Comparison of ENCODE assay signal across 8 cellular contexts in the genomic region with DNA sequence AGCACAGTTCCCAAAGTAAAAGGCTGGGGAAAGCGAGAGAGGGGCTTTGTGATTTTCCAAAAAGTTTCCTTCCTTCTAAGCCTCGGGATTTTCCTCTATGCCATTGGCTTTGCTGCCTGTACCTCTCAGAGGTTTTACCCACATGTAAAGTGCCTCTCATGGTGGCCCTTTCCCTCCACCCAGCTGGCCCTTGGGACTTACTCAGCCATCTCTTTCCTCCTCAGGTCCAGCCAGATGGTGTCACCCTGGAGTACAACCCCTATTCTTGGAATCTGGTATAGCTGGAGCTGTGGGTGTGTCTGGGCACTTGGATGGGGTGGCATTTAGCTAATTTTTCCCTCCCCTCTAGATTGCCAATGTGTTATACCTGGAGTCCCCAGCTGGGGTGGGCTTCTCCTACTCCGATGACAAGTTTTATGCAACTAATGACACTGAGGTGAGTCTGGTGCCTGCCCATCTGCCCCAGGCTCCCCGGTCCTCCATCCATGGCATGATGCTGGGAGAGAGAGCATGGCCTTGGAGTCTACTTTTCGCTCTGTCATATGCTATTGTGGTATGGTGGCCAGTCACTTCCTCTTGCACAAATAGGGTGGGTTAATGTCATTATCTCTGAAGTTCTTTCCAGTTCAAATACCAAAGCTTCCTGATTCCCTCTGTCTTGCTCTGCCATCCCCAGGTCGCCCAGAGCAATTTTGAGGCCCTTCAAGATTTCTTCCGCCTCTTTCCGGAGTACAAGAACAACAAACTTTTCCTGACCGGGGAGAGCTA. TPM values are rescaled to one million over a fixed set of nuclear protein-coding genes. Genes with fewer than 3 reads are reported as not detected.
DNase-seq lines count a peak whose midpoint lies in the region; ATAC-seq, FAIRE-seq and TF ChIP-seq lines count a peak whose summit lies in the region.

No MANE protein-coding gene starts in this region.

- ATAC-seq in activated CD8-positive, alpha-beta T cell treated with anti-CD3 and anti-CD28 coated beads, Interleukin-2, amount 10 ng/mL, durations not matched to agents 7 days and 5 days = no peak

- H3K4me1 Mint-ChIP-seq in activated CD8-positive, alpha-beta T cell treated with anti-CD3 and anti-CD28 coated beads, Interleukin-2, amount 10 ng/mL, durations not matched to agents 7 days and 5 days (ENCODE audit: low read depth) = peaks cover 41% of the 10 kb centered on the region

- H3K4me3 ChIP-seq in HUES6 (ENCODE audit: low read depth, low read length) (peak overlapping the region; percentile 83), hepatocyte (peak overlapping the region; percentile 26), small intestine (ENCODE audit: low read depth in 1 of 2, low read length in 2 of 2) (peak overlapping the region; percentile 81 to 90)

- H2AFZ ChIP-seq in hepatocyte = no peak overlapping the region

- H3K27me3 Mint-ChIP-seq in activated CD8-positive, alpha-beta T cell treated with anti-CD3 and anti-CD28 coated beads, Interleukin-2, amount 10 ng/mL, durations not matched to agents 7 days and 5 days (ENCODE audit: low read depth) = no peaks in the 10 kb centered on the region

- H3K4me3 Mint-ChIP-seq in activated CD8-positive, alpha-beta T cell treated with anti-CD3 and anti-CD28 coated beads, Interleukin-2, amount 10 ng/mL, durations not matched to agents 7 days and 5 days = peak overlapping the region; percentile 87

- H3K36me3 ChIP-seq in HUES6 (ENCODE audit: control insufficient read depth, insufficient read depth, low read length) (peaks cover 41% of the 10 kb centered on the region), hepatocyte (replicated peaks; ENCODE audit: insufficient read depth, low read depth) (no peaks in the 10 kb centered on the region), small intestine (ENCODE audit: control insufficient read depth in 2 of 2, insufficient read depth in 2 of 2, low read length in 2 of 2) (peaks cover 2 to 11% of the 10 kb centered on the region in 2 donors)

- H3K9me2 ChIP-seq in hepatocyte (replicated peaks; ENCODE audit: insufficient read depth) = no peaks in the 10 kb centered on the region

- H3K4me1 ChIP-seq in HUES6 (ENCODE audit: control insufficient read depth, insufficient read depth, low read length) = no peaks in the 10 kb centered on the region
- H3K4me1 ChIP-seq in hepatocyte (ENCODE audit: insufficient read depth) = peaks cover 8% of the 10 kb centered on the region
- peaks cover 0 to 6% of the 10 kb centered on the region in 2 donors for H3K4me1 ChIP-seq in small intestine (ENCODE audit: control insufficient read depth in 2 of 2, insufficient read depth in 1 of 2, low read depth in 1 of 2, low read length in 1 of 2)

- H3K27ac ChIP-seq in HUES6 (ENCODE audit: low read depth, low read length) = no peak overlapping the region
- peak overlapping the region; percentile 86 for H3K27ac ChIP-seq in hepatocyte
- peak overlapping the region; percentile 12 to 39 for H3K27ac ChIP-seq in small intestine (ENCODE audit: low read depth in 1 of 2, low read length in 1 of 2)

- CTCF ChIA-PET in activated CD8-positive, alpha-beta T cell treated with anti-CD3 and anti-CD28 coated beads, Interleukin-2, amount 10 ng/mL, durations not matched to agents 7 days and 5 days (lab: Charles Lee) = interaction anchor here (1.4 to 2.0 kb wide), 2 partner anchors 68 to 78 kb away, joined by 7 to 10 read pairs; no protein-coding TSS in a partner anchor

- DNase-seq in CD1c-positive myeloid dendritic cell (ENCODE audit: extremely low spot score) (peak; percentile 10), hepatocyte (ENCODE audit: low spot score) (peak; percentile 51), small intestine (peak; percentile 49), NCI-H2029 treated with DMSO at 0.1 percent for 48 hours (lab: John Stamatoyannopoulos, UW) (no peak), GM13976 (ENCODE audit: low spot score) (no peak), middle frontal gyrus (ENCODE audit: extremely low spot score, low spot score) (no peak)
- no peak for DNase-seq in activated CD8-positive, alpha-beta T cell treated with anti-CD3 and anti-CD28 coated beads, Interleukin-2, amount 10 ng/mL, durations not matched to agents 7 days and 5 days

- 88% methylated on average over 9 of the region's 9 CpGs for WGBS in hepatocyte (ENCODE audit: low lambda C conversion rate, missing lambda C conversion rate)
- WGBS in small intestine, 3 donors = 76 to 81% (median 80%) methylated on average over 9 of the region's 9 CpGs

- H3K9me3 ChIP-seq in HUES6 (ENCODE audit: control insufficient read depth, insufficient read depth, low read depth, low read length) (no peaks in the 10 kb centered on the region), hepatocyte (ENCODE audit: low read depth) (no peaks in the 10 kb centered on the region), small intestine (ENCODE audit: control insufficient read depth, low read depth) (no peaks in the 10 kb centered on the region)

- peaks cover 2% of the 10 kb centered on the region for H3K36me3 Mint-ChIP-seq in activated CD8-positive, alpha-beta T cell treated with anti-CD3 and anti-CD28 coated beads, Interleukin-2, amount 10 ng/mL, durations not matched to agents 7 days and 5 days (ENCODE audit: low read depth)

- H3K79me2 ChIP-seq in hepatocyte = peaks cover 44% of the 10 kb centered on the region

- H3K27ac Mint-ChIP-seq in activated CD8-positive, alpha-beta T cell treated with anti-CD3 and anti-CD28 coated beads, Interleukin-2, amount 10 ng/mL, durations not matched to agents 7 days and 5 days = peak overlapping the region; percentile 82

- peaks cover 3% of the 10 kb centered on the region for H4K20me1 ChIP-seq in hepatocyte (ENCODE audit: insufficient read depth, poor library complexity, severe bottlenecking)

- no peaks in the 10 kb centered on the region for H3K27me3 ChIP-seq in HUES6 (ENCODE audit: control insufficient read depth, insufficient read depth, low read length)
- no peaks in the 10 kb centered on the region for H3K27me3 ChIP-seq in hepatocyte
- H3K27me3 ChIP-seq in small intestine (ENCODE audit: control insufficient read depth in 2 of 2, insufficient read depth in 2 of 2, low read length in 2 of 2) = no peaks in the 10 kb centered on the region

- no peaks in the 10 kb centered on the region for H3K9me3 Mint-ChIP-seq in activated CD8-positive, alpha-beta T cell treated with anti-CD3 and anti-CD28 coated beads, Interleukin-2, amount 10 ng/mL, durations not matched to agents 7 days and 5 days (ENCODE audit: insufficient read depth)

- H3K9ac ChIP-seq in HUES6 (ENCODE audit: low read length) = peak overlapping the region; percentile 75

- POLR2A ChIA-PET in activated CD8-positive, alpha-beta T cell treated with anti-CD3 and anti-CD28 coated beads, Interleukin-2, amount 10 ng/mL, durations not matched to agents 7 days and 5 days (lab: Charles Lee) = interaction anchor here (0.6 to 4.6 kb wide), 9 partner anchors 9 to 472 kb away, joined by 3 to 39 read pairs (median 4); partner anchors contain the start of genes DNTTIP1, PCIF1, WFDC3 and ZSWIM1

- no peak for FAIRE-seq in small intestine (lab: Jason Lieb, UNC)

- H3K4me2 ChIP-seq in hepatocyte = peak overlapping the region; percentile 92

- in situ Hi-C loops in GM13976 (cut with MboI; ENCODE audit: low sequenced_read_pairs, unreplicated experiment) = no loop called here

- TF ChIP-seq CTCF in hepatocyte (IDR thresholded peaks at IDR 0.05; ENCODE audit: poor library complexity) = no peak
- no peak for TF ChIP-seq CTCF in GM13976 (IDR thresholded peaks at IDR 0.05; ENCODE audit: borderline replicate concordance, control extremely low read depth, extremely low read depth, insufficient read depth, missing control alignments)

RNA-seq across cellular contexts. Expression of gene CTSA, which starts 1.1 kb away (rescaled TPM):
- 10 to 100 TPM; 63.4 to 64.1 TPM for total RNA-seq in activated CD8-positive, alpha-beta T cell treated with anti-CD3 and anti-CD28 coated beads, Interleukin-2, amount 10 ng/mL, durations not matched to agents 7 days and 5 days
- 401 and 425 TPM in 2 replicates for total RNA-seq in hepatocyte
- 716 and 724 TPM in 2 replicates for polyA plus RNA-seq in hepatocyte
- 100 to 1,000 TPM in 2 of 3 donors, 10 to 100 TPM in 1; 78.9 to 116 (median 114) TPM for polyA plus RNA-seq in small intestine

RNA-seq across cellular contexts. Expression of gene NEURL2, which starts 1.2 kb away (rescaled TPM):
- 1 to 10 TPM; 1.1 to 1.3 TPM for total RNA-seq in activated CD8-positive, alpha-beta T cell treated with anti-CD3 and anti-CD28 coated beads, Interleukin-2, amount 10 ng/mL, durations not matched to agents 7 days and 5 days
- 11.1 and 12.8 TPM in 2 replicates for total RNA-seq in hepatocyte
- polyA plus RNA-seq in hepatocyte (11.7 and 11.8 TPM in 2 replicates), small intestine (1 to 10 TPM; 2.9 to 4.2 (median 3.8) TPM)

RNA-seq across cellular contexts. Expression of gene SPATA25, which starts 4.8 kb away (rescaled TPM):
- total RNA-seq in activated CD8-positive, alpha-beta T cell treated with anti-CD3 and anti-CD28 coated beads, Interleukin-2, amount 10 ng/mL, durations not matched to agents 7 days and 5 days = 1 to 10 TPM in 1 of 2 experiments, under 1 TPM in 1; 0.76 to 1.4 TPM
- total RNA-seq in hepatocyte = 5.6 TPM in 1 of 2 replicates, not detected in the other
- polyA plus RNA-seq in hepatocyte (0.41 and 1.4 TPM in 2 replicates), small intestine (1 to 10 TPM in 1 of 3 donors, not detected in 2; 1.8 TPM)

RNA-seq across cellular contexts. Expression of gene ZSWIM1, which starts 11.2 kb away (rescaled TPM):
- total RNA-seq in activated CD8-positive, alpha-beta T cell treated with anti-CD3 and anti-CD28 coated beads, Interleukin-2, amount 10 ng/mL, durations not matched to agents 7 days and 5 days = 1 to 10 TPM; 7.0 TPM
- total RNA-seq in hepatocyte = 6.4 and 6.9 TPM in 2 replicates
- polyA plus RNA-seq in hepatocyte (4.7 and 5.0 TPM in 2 replicates), small intestine (1 to 10 TPM; 2.5 to 4.6 (median 2.7) TPM)

RNA-seq across cellular contexts. Expression of gene PLTP, which starts 19.7 kb away (rescaled TPM):
- total RNA-seq in activated CD8-positive, alpha-beta T cell treated with anti-CD3 and anti-CD28 coated beads, Interleukin-2, amount 10 ng/mL, durations not matched to agents 7 days and 5 days = 1 to 10 TPM; 2.2 to 2.8 TPM
- 144 and 176 TPM in 2 replicates for total RNA-seq in hepatocyte
- 623 and 823 TPM in 2 replicates for polyA plus RNA-seq in hepatocyte
- 10 to 100 TPM in 2 of 3 donors, 1 to 10 TPM in 1; 2.0 to 67.4 (median 16.5) TPM for polyA plus RNA-seq in small intestine

Comparison
In these comparisons a context has a peak if more than half of its experiments do, and no peak if none do; other contexts are left out.
1. DNase-seq: peak in CD1c-positive myeloid dendritic cell (single experiment), hepatocyte (single experiment) and small intestine (single experiment); none in activated CD8-positive, alpha-beta T cell treated with anti-CD3 and anti-CD28 coated beads, Interleukin-2, amount 10 ng/mL, durations not matched to agents 7 days and 5 days (single experiment), NCI-H2029 treated with DMSO at 0.1 percent for 48 hours (single experiment), GM13976 (single experiment) and middle frontal gyrus (single experiment).
2. H3K4me3 ChIP-seq: peak in every context shown above with its lines; median percentile 86 in small intestine; 83 in HUES6; 26 in hepatocyte.